Comparison of ENCODE assay signal across 19 cellular contexts in the genomic region with DNA sequence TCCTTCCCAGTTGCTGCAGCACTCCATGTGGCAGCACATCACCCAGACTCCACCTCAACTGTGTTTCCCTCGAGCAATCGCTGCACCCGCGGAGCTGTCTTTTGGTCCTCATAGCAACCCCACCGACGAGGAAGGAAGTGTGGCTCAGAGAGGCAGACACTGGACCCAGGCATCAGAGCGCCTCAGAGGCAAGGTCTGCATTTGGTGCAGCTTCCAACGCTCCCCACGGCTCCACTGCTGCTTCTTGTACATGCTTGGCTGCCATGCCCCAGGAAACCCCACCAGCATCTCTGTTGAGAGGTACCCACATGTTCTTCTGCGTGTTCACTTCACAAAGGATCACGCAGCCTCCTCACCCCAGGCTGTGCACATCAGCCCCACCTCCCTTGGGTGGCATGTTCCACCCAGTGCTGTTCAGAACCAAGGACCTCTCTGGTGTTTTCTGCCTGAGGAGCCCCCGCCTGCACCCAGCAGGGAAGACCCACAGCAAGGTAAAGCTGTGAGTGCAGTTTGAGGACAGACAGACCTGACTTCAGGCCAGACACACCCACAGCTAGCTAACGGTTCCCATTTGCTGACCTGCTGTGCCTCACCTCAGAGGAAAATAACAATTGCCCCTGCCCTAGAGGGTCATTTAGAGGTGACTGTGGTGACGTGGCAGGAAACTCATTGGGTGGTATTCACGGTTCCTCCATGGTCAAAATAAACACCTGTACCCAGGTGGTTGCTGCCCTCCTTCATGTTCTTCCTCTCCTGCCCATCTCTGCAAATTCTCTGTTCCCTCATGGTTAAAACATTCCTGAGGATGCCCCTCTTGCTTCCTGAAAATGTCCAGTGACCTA.
"Had no signal": no experiment of that assay in that cellular context is flagged by ENCODE, and none has a peak within 500 bp of the region (broad histone marks: within the 10 kb centered on the region; RNA-seq: fewer than 3 reads in every experiment).

No MANE protein-coding gene starts in this region.

- DNase-seq: activated CD4-positive, alpha-beta memory T cell treated with anti-CD3 and anti-CD28 coated beads, Interleukin-2, amount 10 ng/mL, durations not matched to agents 7 days and 5 days; activated CD4-positive, alpha-beta T cell treated with anti-CD3 and anti-CD28 coated beads for 48 hours; activated CD4-positive, CD25-positive, alpha-beta regulatory T cell; activated T-cell treated with anti-CD3 and anti-CD28 coated beads, Interleukin-2, amount 50 U/mL, for 4 hours; brain microvascular endothelial cell; colonic mucosa; foreskin keratinocyte; islet precursor cell; midbrain; SK-N-SH; stimulated activated CD4-positive, alpha-beta T cell treated with anti-CD3 and anti-CD28 coated beads, Interleukin-12 subunit alpha, Interleukin-12 subunit beta, amount 100 ng/mL, for 4 hours; stimulated activated CD4-positive, alpha-beta T cell treated with anti-CD3 and anti-CD28 coated beads, Interleukin-1b, Interleukin-23, amount 100 ng/mL, for 48 hours; stimulated activated CD8-positive, alpha-beta memory T cell treated with anti-CD3 and anti-CD28 coated beads, Interleukin-4, amount 100 ng/mL, for 48 hours; T-helper 9 cell had no signal

- ATAC-seq: foreskin keratinocyte, left lobe of liver had no signal

- H3K79me2 ChIP-seq: parathyroid adenoma had no signal

- H3K27ac ChIP-seq: brain microvascular endothelial cell, colonic mucosa, foreskin keratinocyte, neutrophil, parathyroid adenoma had no signal

- H3K4me2 ChIP-seq: SK-N-SH had no signal

- H3K9me3 ChIP-seq: colonic mucosa, neutrophil, SK-N-SH had no signal

- H3K27me3 ChIP-seq: brain microvascular endothelial cell, colonic mucosa, foreskin keratinocyte, tibial nerve had no signal

- H3K4me3 Mint-ChIP-seq: activated CD4-positive, alpha-beta memory T cell treated with anti-CD3 and anti-CD28 coated beads, Interleukin-2, amount 10 ng/mL, durations not matched to agents 7 days and 5 days; activated T-cell treated with anti-CD3 and anti-CD28 coated beads, Interleukin-2, amount 50 U/mL, for 4 hours; central memory CD8-positive, alpha-beta T cell had no signal

- H3K9ac ChIP-seq: parathyroid adenoma, SK-N-SH had no signal

- H3K27ac Mint-ChIP-seq: activated CD4-positive, alpha-beta memory T cell treated with anti-CD3 and anti-CD28 coated beads, Interleukin-2, amount 10 ng/mL, durations not matched to agents 7 days and 5 days had no signal

- H3K4me1 Mint-ChIP-seq: activated CD4-positive, alpha-beta memory T cell treated with anti-CD3 and anti-CD28 coated beads, Interleukin-2, amount 10 ng/mL, durations not matched to agents 7 days and 5 days; central memory CD8-positive, alpha-beta T cell had no signal

- H3K4me1 ChIP-seq: colonic mucosa, foreskin keratinocyte had no signal

- H3K27me3 Mint-ChIP-seq: activated CD4-positive, alpha-beta memory T cell treated with anti-CD3 and anti-CD28 coated beads, Interleukin-2, amount 10 ng/mL, durations not matched to agents 7 days and 5 days had no signal
